In genomic region chr11:68269414-68270081, GRCh38 we compare ENCODE assay signal across 9 cellular contexts. TPM values are rescaled to one million over a fixed set of nuclear protein-coding genes. Genes with fewer than 3 reads are reported as not detected.
A peak's percentile ranks its signal among the peaks of the same experiment; 100 is the strongest.
DNase-seq lines count a peak whose midpoint lies in the region; ATAC-seq, FAIRE-seq and TF ChIP-seq lines count a peak whose summit lies in the region.
"Had no signal": no experiment of that assay in that cellular context is flagged by ENCODE, and none has a peak within 500 bp of the region (broad histone marks: within the 10 kb centered on the region; RNA-seq: fewer than 3 reads in every experiment).

No MANE protein-coding gene starts in this region.

- H3K27me3 ChIP-seq in breast epithelium (no peaks in the 10 kb centered on the region), HepG2 (ENCODE audit: control insufficient read depth in 1 of 2, insufficient read depth in 2 of 2, low read length in 2 of 2) (no peaks in the 10 kb centered on the region; a peak in 1 of 5 replicates), thoracic aorta (replicated peaks; ENCODE audit: insufficient read depth) (no peaks in the 10 kb centered on the region)

- no peaks in the 10 kb centered on the region for H3K27me3 Mint-ChIP-seq in MCF 10A (ENCODE audit: insufficient read depth, unreplicated experiment)

- H3K27ac ChIP-seq in breast epithelium = no peak overlapping the region
- peak overlapping the region; percentile 92 for H3K27ac ChIP-seq in HepG2 (ENCODE audit: extremely low read length, insufficient read depth, low read length)
- H3K27ac ChIP-seq in thoracic aorta = peak overlapping the region; percentile 98

- no peak for TF ChIP-seq CTCF in MCF 10A (IDR thresholded peaks at IDR 0.05; ENCODE audit: unreplicated experiment)
- TF ChIP-seq CTCF in breast epithelium (IDR thresholded peaks at IDR 0.05) = no peak
- no peak for TF ChIP-seq CTCF in HepG2 (CRISPR knock-in tag; IDR thresholded peaks at IDR 0.05)
- TF ChIP-seq CTCF in thoracic aorta (IDR thresholded peaks at IDR 0.05) = no peak

- H3K79me2 ChIP-seq in HepG2 (ENCODE audit: insufficient read depth, low read length) = peaks cover 41% of the 10 kb centered on the region

- H3K36me3 Mint-ChIP-seq in MCF 10A (ENCODE audit: insufficient read depth, unreplicated experiment) = peaks cover 9% of the 10 kb centered on the region

- peaks cover 10% of the 10 kb centered on the region for H3K4me1 Mint-ChIP-seq in MCF 10A (ENCODE audit: insufficient read depth, unreplicated experiment)

- H3K4me1 ChIP-seq in breast epithelium (peaks cover 7% of the 10 kb centered on the region in 2 donors), HepG2 (ENCODE audit: insufficient read depth, low read length) (peaks cover 54% of the 10 kb centered on the region), thoracic aorta (ENCODE audit: control insufficient read depth in 1 of 2, low read depth in 2 of 2) (peaks cover 18 to 39% of the 10 kb centered on the region in 2 donors)

- H3K36me3 ChIP-seq in breast epithelium (no peaks in the 10 kb centered on the region), HepG2 (replicated peaks in 1 of 2; ENCODE audit: control insufficient read depth in 1 of 2, insufficient read depth in 2 of 2, low read length in 2 of 2) (peaks cover 8 to 42% of the 10 kb centered on the region in 2 experiments; a peak in 4 of 5 replicates), thoracic aorta (peaks cover 29% of the 10 kb centered on the region)

- WGBS in HepG2 (ENCODE audit: low lambda C conversion rate) = 86% methylated on average over 9 of the region's 10 CpGs

- ATAC-seq in HepG2 = no peak
- ATAC-seq in thoracic aorta (ENCODE audit: insufficient number of reproducible peaks, low FRiP score, low read depth) = peak; percentile 26

- H3K4me2 ChIP-seq in HepG2 (ENCODE audit: low read depth, low read length) = peak overlapping the region; percentile 87

- H3K4me3 ChIP-seq in breast epithelium = no peak overlapping the region
- H3K4me3 ChIP-seq in HepG2 (replicated peaks in 1 of 3; ENCODE audit: insufficient read depth in 1 of 3, low read depth in 2 of 3, low read length in 3 of 3) = peak overlapping the region in 1 of 3 experiments; percentile 38; a peak in 2 of 6 replicates
- peak overlapping the region; percentile 90 for H3K4me3 ChIP-seq in thoracic aorta

- H2AFZ ChIP-seq in HepG2 (ENCODE audit: low read length) = no peak overlapping the region

- H4K20me1 ChIP-seq in HepG2 (ENCODE audit: insufficient read depth, low read length) = peaks cover 5% of the 10 kb centered on the region; the same call in 1 of the 2 replicates

- no peaks in the 10 kb centered on the region for H3K9me3 ChIP-seq in breast epithelium
- no peaks in the 10 kb centered on the region for H3K9me3 ChIP-seq in HepG2 (ENCODE audit: low read length)
- H3K9me3 ChIP-seq in thoracic aorta = no peaks in the 10 kb centered on the region

- H3K27ac Mint-ChIP-seq in MCF 10A (ENCODE audit: low read depth, unreplicated experiment) = peak overlapping the region; percentile 95

- CTCF ChIA-PET in MCF 10A (lab: Yijun Ruan, JAX) (interaction anchor here (0.6 to 5.4 kb wide), 4 partner anchors 9 to 28 kb away, joined by 3 to 68 read pairs (median 11); no protein-coding TSS in a partner anchor), HepG2 (lab: Yijun Ruan, JAX; ENCODE audit: low intra/inter-chr PET ratio, low total read pairs) (interaction anchor here (1.2 kb wide), 1 partner anchor 12 kb away, joined by 3 read pairs; no protein-coding TSS in a partner anchor)

- TF ChIP-seq POLR2A in breast epithelium (IDR thresholded peaks at IDR 0.05) = no peak
- peak in 1 of 2 experiments; percentile 60; a peak in 2 of 4 replicates for TF ChIP-seq POLR2A in HepG2 (IDR thresholded peaks at IDR 0.05; ENCODE audit: insufficient read depth in 1 of 2, low read depth in 2 of 2, low read length in 2 of 2)

- peak overlapping the region; percentile 39; the same call in 1 of the 2 replicates for H3K9ac ChIP-seq in HepG2 (ENCODE audit: insufficient read depth, low read depth, low read length)

- no peak for TF ChIP-seq RAD21 in HepG2 (CRISPR knock-in tag; IDR thresholded peaks at IDR 0.05)

- no peaks in the 10 kb centered on the region for H3K9me3 Mint-ChIP-seq in MCF 10A (ENCODE audit: unreplicated experiment)

- BruUV-seq in MCF 10A (replicated peaks; lab: Mats Ljungman, UMichigan) (no TSS peak), HepG2 (replicated peaks; lab: Mats Ljungman, UMichigan) (no TSS peak)

- POLR2A ChIA-PET in MCF 10A (lab: Yijun Ruan, JAX) (interaction anchor here (0.6 to 4.3 kb wide), 2 partner anchors 11 to 39 kb away, joined by 3 to 34 read pairs; no protein-coding TSS in a partner anchor), HepG2 (lab: Yijun Ruan, JAX) (interaction anchor here (1.1 to 6.4 kb wide), 5 partner anchors 13 to 111 kb away, joined by 3 to 220 read pairs (median 20); no protein-coding TSS in a partner anchor)

- in situ Hi-C loops in HepG2 (cut with HindIII; ENCODE audit: extremely low pct_ligation_motif_present, low pct_unique_long_range_greater_than_20kb) = no loop called here

- intact Hi-C loops in MCF 10A (cut with micrococcal nuclease) = loop anchor here (5.0 kb wide), 1 partner anchor 113 kb away; no protein-coding TSS in a partner anchor
- intact Hi-C loops in breast epithelium (cut with DNase I; ENCODE audit: low total_unique reads) = no loop called here
- intact Hi-C loops in HepG2 (cut with micrococcal nuclease; ENCODE audit: unreplicated experiment) = no loop called here

- FAIRE-seq in HepG2 (lab: Jason Lieb, UNC) = no peak

- DNase-seq in MCF 10A (ENCODE audit: unreplicated experiment) (no peak), breast epithelium (ENCODE audit: low spot score in 2 of 2) (no peak), amniotic stem cell (lab: John Stamatoyannopoulos, UW) (peak; percentile 76), HepG2 (ENCODE audit: low spot score) (peak; percentile 57), thoracic aorta (ENCODE audit: low spot score) (no peak), LoVo (ENCODE audit: low spot score) (no peak), NCI-H2107 (lab: John Stamatoyannopoulos, UW) (no peak)
- no peak for DNase-seq in effector CD4-positive, alpha-beta T cell
- DNase-seq: GOT3 had no signal

- TF ChIP-seq EP300 in HepG2 (IDR thresholded peaks at IDR 0.05; ENCODE audit: low read depth in 2 of 2, low read length in 2 of 2) (no peak), HepG2 (CRISPR knock-in tag; IDR thresholded peaks at IDR 0.05; ENCODE audit: borderline replicate concordance) (no peak)

- peak overlapping the region; percentile 88 for H3K4me3 Mint-ChIP-seq in MCF 10A (ENCODE audit: unreplicated experiment)

RNA-seq across cellular contexts. Expression of gene C11orf24, which starts 2.2 kb away (rescaled TPM):
- total RNA-seq in MCF 10A (2022) (58.3 and 69.2 TPM in 2 replicates), breast epithelium (10 to 100 TPM; 11.4 to 22.7 (median 12.5) TPM), HepG2 (2016; rRNA removed; fragmentation: Illumina TruSeq; extraction: Trizol) (50.8 and 55.5 TPM in 2 replicates), thoracic aorta (10 to 100 TPM; 37.9 to 63.0 TPM)
- 110 and 141 TPM in 2 replicates for total RNA-seq in HepG2 (2016; cell fraction: cytosol; rRNA removed; fragmentation: Illumina TruSeq; extraction: Trizol; ENCODE audit: low read depth)
- total RNA-seq in HepG2 (2016; cell fraction: insoluble cytoplasmic fraction; rRNA removed; fragmentation: Illumina TruSeq; extraction: Trizol) = 53.9 and 57.2 TPM in 2 replicates
- total RNA-seq in HepG2 (2016; cell fraction: membrane; rRNA removed; fragmentation: Illumina TruSeq; extraction: Trizol) = 100.0 and 131 TPM in 2 replicates
- 32.7 and 33.6 TPM in 2 replicates for total RNA-seq in HepG2 (2016; cell fraction: nucleus; rRNA removed; fragmentation: Illumina TruSeq; extraction: Trizol)
- 52.9 and 62.4 TPM in 2 replicates for polyA plus RNA-seq in HepG2 (2011; rRNA removed)
- 58.4 and 70.2 TPM in 2 replicates for polyA plus RNA-seq in HepG2 (2011; cell fraction: cytosol; rRNA removed)
- polyA plus RNA-seq in HepG2 (2011; cell fraction: nucleus; rRNA removed) = 58.8 and 59.2 TPM in 2 replicates
- 50.8 and 63.8 TPM in 2 replicates for polyA plus RNA-seq in HepG2 (2012)
- 122 and 158 TPM in 2 replicates for polyA plus RNA-seq in HepG2 (2016; cell fraction: cytosol; fragmentation: Illumina TruSeq; extraction: Trizol; ENCODE audit: low read depth)
- 61.2 and 70.0 TPM in 2 replicates for polyA plus RNA-seq in HepG2 (2016; cell fraction: insoluble cytoplasmic fraction; fragmentation: Illumina TruSeq; extraction: Trizol; ENCODE audit: low read depth)
- 97.9 and 125 TPM in 2 replicates for polyA plus RNA-seq in HepG2 (2016; cell fraction: membrane; fragmentation: Illumina TruSeq; extraction: Trizol; ENCODE audit: low read depth)
- 71.8 and 76.2 TPM in 2 replicates for polyA plus RNA-seq in HepG2 (2016; cell fraction: nucleus; fragmentation: Illumina TruSeq; extraction: Trizol; ENCODE audit: insufficient read depth, low read depth)
- polyA minus RNA-seq in HepG2 (2011; rRNA and poly(A)+ RNA removed; ENCODE audit: low replicate concordance) = 53.9 and 60.5 TPM in 2 replicates
- 26.4 and 31.4 TPM in 2 replicates for polyA minus RNA-seq in HepG2 (2011; cell fraction: cytosol; rRNA and poly(A)+ RNA removed)
- 19.3 and 23.5 TPM in 2 replicates for polyA minus RNA-seq in HepG2 (2011; cell fraction: nucleus; rRNA and poly(A)+ RNA removed)

RNA-seq across cellular contexts. Expression of gene LRP5, which starts 42.8 kb away (rescaled TPM):
- total RNA-seq in MCF 10A (2022) (31.6 and 32.8 TPM in 2 replicates), breast epithelium (10 to 100 TPM; 23.6 to 48.8 (median 24.5) TPM), HepG2 (2016; rRNA removed; fragmentation: Illumina TruSeq; extraction: Trizol) (23.6 and 40.4 TPM in 2 replicates), thoracic aorta (10 to 100 TPM; 67.2 to 99.1 TPM)
- total RNA-seq in HepG2 (2016; cell fraction: cytosol; rRNA removed; fragmentation: Illumina TruSeq; extraction: Trizol; ENCODE audit: low read depth) = 19.7 and 22.6 TPM in 2 replicates
- 17.6 and 41.1 TPM in 2 replicates for total RNA-seq in HepG2 (2016; cell fraction: insoluble cytoplasmic fraction; rRNA removed; fragmentation: Illumina TruSeq; extraction: Trizol)
- total RNA-seq in HepG2 (2016; cell fraction: membrane; rRNA removed; fragmentation: Illumina TruSeq; extraction: Trizol) = 27.9 and 29.7 TPM in 2 replicates
- total RNA-seq in HepG2 (2016; cell fraction: nucleus; rRNA removed; fragmentation: Illumina TruSeq; extraction: Trizol) = 50.9 and 60.6 TPM in 2 replicates
- polyA plus RNA-seq in HepG2 (2011; rRNA removed) = 64.0 and 83.4 TPM in 2 replicates
- 37.9 and 59.3 TPM in 2 replicates for polyA plus RNA-seq in HepG2 (2011; cell fraction: cytosol; rRNA removed)
- 131 and 158 TPM in 2 replicates for polyA plus RNA-seq in HepG2 (2011; cell fraction: nucleus; rRNA removed)
- polyA plus RNA-seq in HepG2 (2012) = 80.7 and 119 TPM in 2 replicates
- 10.8 and 12.1 TPM in 2 replicates for polyA plus RNA-seq in HepG2 (2016; cell fraction: cytosol; fragmentation: Illumina TruSeq; extraction: Trizol; ENCODE audit: low read depth)
- 25.6 and 36.8 TPM in 2 replicates for polyA plus RNA-seq in HepG2 (2016; cell fraction: insoluble cytoplasmic fraction; fragmentation: Illumina TruSeq; extraction: Trizol; ENCODE audit: low read depth)
- 20.7 and 25.9 TPM in 2 replicates for polyA plus RNA-seq in HepG2 (2016; cell fraction: membrane; fragmentation: Illumina TruSeq; extraction: Trizol; ENCODE audit: low read depth)
- 130 and 133 TPM in 2 replicates for polyA plus RNA-seq in HepG2 (2016; cell fraction: nucleus; fragmentation: Illumina TruSeq; extraction: Trizol; ENCODE audit: insufficient read depth, low read depth)
- 49.7 and 219 TPM in 2 replicates for polyA minus RNA-seq in HepG2 (2011; rRNA and poly(A)+ RNA removed; ENCODE audit: low replicate concordance)
- polyA minus RNA-seq in HepG2 (2011; cell fraction: cytosol; rRNA and poly(A)+ RNA removed) = 75.4 and 75.5 TPM in 2 replicates
- polyA minus RNA-seq in HepG2 (2011; cell fraction: nucleus; rRNA and poly(A)+ RNA removed) = 58.3 and 59.0 TPM in 2 replicates

RNA-seq across cellular contexts. Expression of gene KMT5B, which starts 56.5 kb away (rescaled TPM):
- total RNA-seq in MCF 10A (2022) (45.7 and 46.4 TPM in 2 replicates), breast epithelium (10 to 100 TPM; 35.2 to 74.6 (median 43.9) TPM), HepG2 (2016; rRNA removed; fragmentation: Illumina TruSeq; extraction: Trizol) (23.7 and 32.5 TPM in 2 replicates), thoracic aorta (10 to 100 TPM; 20.7 to 29.8 TPM)
- total RNA-seq in HepG2 (2016; cell fraction: cytosol; rRNA removed; fragmentation: Illumina TruSeq; extraction: Trizol; ENCODE audit: low read depth) = 14.5 and 15.9 TPM in 2 replicates
- total RNA-seq in HepG2 (2016; cell fraction: insoluble cytoplasmic fraction; rRNA removed; fragmentation: Illumina TruSeq; extraction: Trizol) = 25.4 and 32.9 TPM in 2 replicates
- total RNA-seq in HepG2 (2016; cell fraction: membrane; rRNA removed; fragmentation: Illumina TruSeq; extraction: Trizol) = 24.7 and 24.9 TPM in 2 replicates
- total RNA-seq in HepG2 (2016; cell fraction: nucleus; rRNA removed; fragmentation: Illumina TruSeq; extraction: Trizol) = 23.0 and 26.3 TPM in 2 replicates
- 14.4 and 17.6 TPM in 2 replicates for polyA plus RNA-seq in HepG2 (2011; rRNA removed)
- polyA plus RNA-seq in HepG2 (2011; cell fraction: cytosol; rRNA removed) = 7.2 and 11.1 TPM in 2 replicates
- 15.9 and 23.4 TPM in 2 replicates for polyA plus RNA-seq in HepG2 (2011; cell fraction: nucleus; rRNA removed)
- polyA plus RNA-seq in HepG2 (2012) = 30.8 and 38.6 TPM in 2 replicates
- polyA plus RNA-seq in HepG2 (2016; cell fraction: cytosol; fragmentation: Illumina TruSeq; extraction: Trizol; ENCODE audit: low read depth) = 7.4 and 9.2 TPM in 2 replicates
- polyA plus RNA-seq in HepG2 (2016; cell fraction: insoluble cytoplasmic fraction; fragmentation: Illumina TruSeq; extraction: Trizol; ENCODE audit: low read depth) = 29.4 and 31.2 TPM in 2 replicates
- polyA plus RNA-seq in HepG2 (2016; cell fraction: membrane; fragmentation: Illumina TruSeq; extraction: Trizol; ENCODE audit: low read depth) = 16.3 and 18.5 TPM in 2 replicates
- polyA plus RNA-seq in HepG2 (2016; cell fraction: nucleus; fragmentation: Illumina TruSeq; extraction: Trizol; ENCODE audit: insufficient read depth, low read depth) = 29.1 and 30.5 TPM in 2 replicates
- 13.3 and 14.0 TPM in 2 replicates for polyA minus RNA-seq in HepG2 (2011; rRNA and poly(A)+ RNA removed; ENCODE audit: low replicate concordance)
- 13.9 TPM in 2 replicates for polyA minus RNA-seq in HepG2 (2011; cell fraction: cytosol; rRNA and poly(A)+ RNA removed)
- polyA minus RNA-seq in HepG2 (2011; cell fraction: nucleus; rRNA and poly(A)+ RNA removed) = 47.9 and 58.2 TPM in 2 replicates

Comparison
In these comparisons a context has a peak if more than half of its experiments do, and no peak if none do; other contexts are left out.
1. DNase-seq: peak in amniotic stem cell (single experiment) and HepG2 (single experiment); none in MCF 10A (single experiment), breast epithelium (0 of 2), thoracic aorta (single experiment), LoVo (single experiment), effector CD4-positive, alpha-beta T cell (single experiment) and NCI-H2107 (single experiment).
2. H3K27ac ChIP-seq: peak in HepG2 (single experiment) and thoracic aorta (2 of 2); none in breast epithelium (0 of 2).